ENCODE assay signal across 8 cellular contexts in the genomic region with DNA sequence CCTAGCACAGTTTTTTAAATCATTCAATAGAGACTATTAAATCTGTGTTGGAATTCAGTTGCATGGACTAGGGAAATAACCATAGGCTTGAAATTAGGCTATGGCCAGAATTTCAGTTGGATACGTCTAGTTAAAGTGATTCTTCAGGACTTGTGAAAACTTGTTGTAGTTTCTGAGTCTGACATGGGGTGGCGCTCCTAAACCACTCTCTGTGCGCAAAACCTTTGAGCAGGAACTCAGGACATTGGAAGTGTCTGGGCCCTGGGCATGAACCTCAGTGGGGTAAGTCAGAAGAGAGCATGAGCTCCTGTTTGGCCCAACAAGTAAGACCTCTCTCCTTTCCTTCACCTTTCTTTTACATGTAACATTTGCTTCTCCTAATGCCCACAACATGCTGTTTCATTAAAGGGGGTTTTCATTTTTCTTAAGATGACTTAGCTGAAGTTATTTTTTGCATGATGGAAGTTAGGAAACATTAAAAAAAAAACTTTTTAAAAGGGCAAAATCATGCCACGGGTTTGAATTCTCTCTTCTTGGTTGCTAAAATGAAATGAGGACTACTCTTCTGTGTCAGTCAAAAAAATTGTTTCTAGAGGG.
DNase-seq lines count a peak whose midpoint lies in the region; ATAC-seq lines count a peak whose summit lies in the region.

No MANE protein-coding gene starts in this region.

- DNase-seq in CMK (ENCODE audit: low read depth), result peak; percentile 12
- DNase-seq in GOT3 (lab: John Stamatoyannopoulos, UW), result peak; percentile 37
- peak; percentile 79 to 90 for DNase-seq in NCI-H446 (lab: John Stamatoyannopoulos, UW)
- peak; percentile 52 for DNase-seq in amniotic stem cell (lab: John Stamatoyannopoulos, UW)
- peak; percentile 19 to 24 for DNase-seq in hippocampal formation (lab: John Stamatoyannopoulos, UW)
- DNase-seq in stimulated activated CD4-positive, alpha-beta T cell treated with anti-CD3 and anti-CD28 coated beads, Interleukin-2, amount 100 ng/mL, for 48 hours, result peak; percentile 22 to 26

- ATAC-seq in GM21737 (IDR thresholded peaks at IDR 0.05; ENCODE audit: unreplicated experiment) (no peak), GM21576 (IDR thresholded peaks at IDR 0.05; ENCODE audit: unreplicated experiment) (no peak)

Comparison
In these comparisons a context has a peak if more than half of its experiments do, and no peak if none do; other contexts are left out.
1. DNase-seq: peak in every context shown above with its lines; median percentile 84 in NCI-H446; 52 in amniotic stem cell; 37 in GOT3; 24 in stimulated activated CD4-positive, alpha-beta T cell treated with anti-CD3 and anti-CD28 coated beads, Interleukin-2, amount 100 ng/mL, for 48 hours; 22 in hippocampal formation; 12 in CMK.